Comparison of ENCODE assay signal across 1 cellular context in the genomic region with DNA sequence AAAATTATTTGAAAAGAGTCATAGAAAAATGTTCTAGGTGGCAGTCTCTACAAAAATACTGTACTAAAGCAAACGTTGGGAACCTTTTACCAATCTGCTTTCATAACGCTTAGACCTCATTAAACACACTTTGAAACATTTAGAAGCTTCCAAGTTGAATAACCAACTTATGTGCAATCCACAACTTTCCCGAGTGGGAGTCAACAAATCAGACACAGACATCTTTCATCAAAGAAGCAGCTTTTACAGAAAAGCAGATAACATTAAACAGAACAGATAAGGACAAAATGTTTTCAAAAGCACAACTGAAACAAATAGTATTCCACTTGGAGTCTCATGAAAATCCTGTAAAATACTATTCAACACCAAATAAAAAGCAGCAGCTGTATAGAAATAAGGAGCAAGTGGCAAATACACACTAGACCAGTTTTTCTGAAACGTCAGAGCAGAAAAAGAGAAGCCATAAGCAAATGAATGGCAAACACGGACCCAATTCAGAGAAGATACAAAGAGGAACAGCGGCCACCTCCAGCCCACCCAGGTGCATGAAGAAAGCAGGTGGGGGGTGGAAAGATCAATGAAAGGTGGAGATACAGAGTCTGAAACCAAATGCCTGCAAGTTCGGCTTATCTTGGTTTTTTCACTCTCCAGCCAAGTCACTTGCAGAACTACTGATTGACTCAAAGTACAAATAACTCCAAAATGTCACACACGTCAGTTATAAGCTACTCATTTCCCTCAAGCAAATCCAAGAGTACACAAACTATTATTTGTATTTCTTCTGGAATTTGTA.
TF ChIP-seq lines count a peak whose summit lies in the region.

No MANE protein-coding gene starts in this region.

TF ChIP-seq in K562, 482 proteins besides CTCF, POLR2A, EP300 and RAD21:
- TF ChIP-seq BACH1 (tag; IDR thresholded peaks at IDR 0.05): no peak
- 0 out of 2 replicates have a peak, but pooled peaks have one; percentile 17 for TF ChIP-seq TCF3 (CRISPR knock-in tag; IDR thresholded peaks at IDR 0.05)
- TF ChIP-seq CBFA2T2 (conservative IDR thresholded peaks at IDR 0.05): 0 out of 2 replicates have a peak, but pooled peaks have one; percentile 27
- peak; percentile 48 for TF ChIP-seq CBFA2T3 (IDR thresholded peaks at IDR 0.05)
- 0 out of 2 replicates have a peak, but pooled peaks have one; percentile 5 for TF ChIP-seq NCOR1 (IDR thresholded peaks at IDR 0.05)
- no peak for TF ChIP-seq KDM5B (IDR thresholded peaks at IDR 0.05; ENCODE audit: insufficient replicate concordance, low read depth, low read length)
- no peak for TF ChIP-seq NFYB (IDR thresholded peaks at IDR 0.05; ENCODE audit: extremely low read depth, insufficient read length)
- no peak for TF ChIP-seq TBL1XR1 (IDR thresholded peaks at IDR 0.05; ENCODE audit: low read length in 2 of 2)
- TF ChIP-seq KDM1A (IDR thresholded peaks at IDR 0.05): 0 out of 4 replicates have a peak, but pooled peaks have one; percentile 16 to 27
- 0 out of 2 replicates have a peak, but pooled peaks have one; percentile 4 for TF ChIP-seq TAL1 (IDR thresholded peaks at IDR 0.05)
- no peak for TF ChIP-seq PCBP2 (IDR thresholded peaks at IDR 0.05; ENCODE audit: low read depth, low read length, poor library complexity, severe bottlenecking)
- TF ChIP-seq, protein P1, sequence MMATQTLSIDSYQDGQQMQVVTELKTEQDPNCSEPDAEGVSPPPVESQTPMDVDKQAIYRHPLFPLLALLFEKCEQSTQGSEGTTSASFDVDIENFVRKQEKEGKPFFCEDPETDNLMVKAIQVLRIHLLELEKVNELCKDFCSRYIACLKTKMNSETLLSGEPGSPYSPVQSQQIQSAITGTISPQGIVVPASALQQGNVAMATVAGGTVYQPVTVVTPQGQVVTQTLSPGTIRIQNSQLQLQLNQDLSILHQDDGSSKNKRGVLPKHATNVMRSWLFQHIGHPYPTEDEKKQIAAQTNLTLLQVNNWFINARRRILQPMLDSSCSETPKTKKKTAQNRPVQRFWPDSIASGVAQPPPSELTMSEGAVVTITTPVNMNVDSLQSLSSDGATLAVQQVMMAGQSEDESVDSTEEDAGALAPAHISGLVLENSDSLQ (IDR thresholded peaks at IDR 0.05): peak; percentile 53
- TF ChIP-seq MEIS2 (IDR thresholded peaks at IDR 0.05; ENCODE audit: partially characterized antibody): peak; percentile 13
- TF ChIP-seq SAFB (IDR thresholded peaks at IDR 0.05; ENCODE audit: borderline replicate concordance, low read depth, low read length): no peak
